ENCODE assay signal across 8 cellular contexts in the genomic region with DNA sequence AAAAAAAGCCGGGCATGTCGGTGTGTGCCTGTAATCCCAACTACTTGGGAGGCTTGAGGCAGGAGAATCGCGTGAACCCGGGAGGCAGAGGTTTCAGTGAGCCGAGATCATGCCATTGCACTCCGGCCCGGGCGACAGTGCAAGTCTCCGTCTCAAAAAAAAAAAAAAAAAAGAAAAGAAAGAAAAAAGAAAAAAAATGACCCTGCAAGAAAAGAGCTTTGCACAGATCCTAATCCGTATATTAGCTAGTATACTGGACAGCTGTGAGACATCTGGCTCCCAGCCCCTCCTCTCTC. TPM values are rescaled to one million over a fixed set of nuclear protein-coding genes. Genes with fewer than 3 reads are reported as not detected.
DNase-seq lines count a peak whose midpoint lies in the region; ATAC-seq and TF ChIP-seq lines count a peak whose summit lies in the region.
"Had no signal": no experiment of that assay in that cellular context is flagged by ENCODE, and none has a peak within 500 bp of the region (broad histone marks: within the 10 kb centered on the region; RNA-seq: fewer than 3 reads in every experiment).

No MANE protein-coding gene starts in this region.

- POLR2A ChIA-PET in HEK293 (lab: Yijun Ruan, JAX) (interaction anchor here (0.5 to 3.3 kb wide), 8 partner anchors 9 to 763 kb away, joined by 3 to 10 read pairs (median 6); a partner anchor contains a TSS), T-cell (lab: Charles Lee) (interaction anchor here (0.6 to 0.7 kb wide), 3 partner anchors 62 to 237 kb away, joined by 3 to 9 read pairs (median 7); a partner anchor contains a TSS)

- peaks cover 40% of the 10 kb centered on the region for H3K4me1 ChIP-seq in HEK293 (ENCODE audit: control insufficient read depth, insufficient read depth, low read length)
- peaks cover 0 to 45% (median 30%) of the 10 kb centered on the region in 3 donors for H3K4me1 ChIP-seq in gastroesophageal sphincter
- peaks cover 25 to 49% (median 42%) of the 10 kb centered on the region in 6 donors for H3K4me1 ChIP-seq in spleen
- H3K4me1 ChIP-seq in BE2C: peaks cover 3% of the 10 kb centered on the region; the same call in 1 of the 2 replicates

- no peak for TF ChIP-seq EP300 in gastroesophageal sphincter (IDR thresholded peaks at IDR 0.05)

- peaks cover 3% of the 10 kb centered on the region for H3K36me3 Mint-ChIP-seq in T-cell

- H3K4me3 ChIP-seq in HEK293 (ENCODE audit: low read depth, low read length) (no peak overlapping the region), gastroesophageal sphincter (peak overlapping the region in 1 of 2 donors; percentile 85), spleen (peak overlapping the region in 2 of 8 donors; percentile 89 to 93), BE2C (ENCODE audit: low read depth, low read length) (no peak overlapping the region)
- H3K4me3 ChIP-seq: body of pancreas had no signal

- intact Hi-C loops in spleen (cut with DNase I; ENCODE audit: low total_unique reads): no loop called here

- ATAC-seq in T-cell (replicated peaks in 1 of 4): no peak
- no peak for ATAC-seq in gastroesophageal sphincter
- no peak for ATAC-seq in HG03521 (IDR thresholded peaks at IDR 0.05; ENCODE audit: unreplicated experiment)

- H3K27ac Mint-ChIP-seq in T-cell: peak overlapping the region; percentile 93 to 99

- H3K9me3 ChIP-seq in HEK293 (ENCODE audit: control insufficient read depth, insufficient read depth, low read depth, low read length) (no peaks in the 10 kb centered on the region), gastroesophageal sphincter (no peaks in the 10 kb centered on the region), spleen (no peaks in the 10 kb centered on the region), BE2C (no peaks in the 10 kb centered on the region)
- H3K9me3 ChIP-seq: body of pancreas had no signal

- H3K36me3 ChIP-seq in HEK293 (ENCODE audit: control insufficient read depth in 2 of 2, insufficient read depth in 1 of 2, low read length in 2 of 2): peaks cover 20 to 22% of the 10 kb centered on the region in 2 experiments
- H3K36me3 ChIP-seq in gastroesophageal sphincter: peaks cover 0 to 8% of the 10 kb centered on the region in 2 donors
- H3K36me3 ChIP-seq in spleen: peaks cover 0 to 8% (median 0%) of the 10 kb centered on the region in 6 donors
- no peaks in the 10 kb centered on the region; the same call in 1 of the 2 replicates for H3K36me3 ChIP-seq in BE2C

- WGBS in gastroesophageal sphincter (ENCODE audit: low coverage in 1 of 2), 2 donors: 21 to 47% methylated on average over 6 to 8 of the region's 11 CpGs
- 76 to 93% (median 86%) methylated on average over 10 to 11 of the region's 11 CpGs for WGBS in spleen, 5 donors

- CTCF ChIA-PET in HEK293 (lab: Yijun Ruan, JAX): interaction anchor here (0.5 to 1.5 kb wide), 3 partner anchors 19 to 167 kb away, joined by 3 to 7 read pairs (median 3); no protein-coding TSS in a partner anchor
- CTCF ChIA-PET in T-cell (lab: Charles Lee): interaction anchor here (0.6 to 0.7 kb wide), 4 partner anchors 15 to 1079 kb away, joined by 3 to 8 read pairs (median 4); no protein-coding TSS in a partner anchor

- H3K27me3 ChIP-seq in gastroesophageal sphincter (no peaks in the 10 kb centered on the region), spleen (replicated peaks in 1 of 7) (no peaks in the 10 kb centered on the region), BE2C (no peaks in the 10 kb centered on the region)
- H3K27me3 ChIP-seq: body of pancreas had no signal

- H3K4me3 Mint-ChIP-seq in T-cell: peak overlapping the region; percentile 45 to 85 (median 73)

- TF ChIP-seq POLR2A in gastroesophageal sphincter (IDR thresholded peaks at IDR 0.05) (no peak), spleen (IDR thresholded peaks at IDR 0.05) (no peak)

- DNase-seq in T-cell: no peak
- no peak for DNase-seq in spleen
- DNase-seq in BE2C: no peak
- DNase-seq in GM20000 (ENCODE audit: low spot score): no peak
- DNase-seq: body of pancreas had no signal

- no peak for TF ChIP-seq CTCF in HEK293 (tag by site-specific recombination; IDR thresholded peaks at IDR 0.05)
- TF ChIP-seq CTCF in gastroesophageal sphincter (IDR thresholded peaks at IDR 0.05): no peak
- no peak for TF ChIP-seq CTCF in spleen (IDR thresholded peaks at IDR 0.05 in 8 of 11, conservative IDR thresholded peaks at IDR 0.05 in 3 of 11)
- no peak for TF ChIP-seq CTCF in BE2C (IDR thresholded peaks at IDR 0.05; ENCODE audit: low read depth, low read length)
- no peak for TF ChIP-seq CTCF in GM20000 (IDR thresholded peaks at IDR 0.05; ENCODE audit: extremely low read depth, missing control alignments)

- H3K4me1 Mint-ChIP-seq in T-cell: peaks cover 42 to 47% (median 46%) of the 10 kb centered on the region in 3 donors

- no peaks in the 10 kb centered on the region for H3K9me3 Mint-ChIP-seq in T-cell

- H3K27me3 Mint-ChIP-seq in T-cell: no peaks in the 10 kb centered on the region

- H3K27ac ChIP-seq in HEK293 (ENCODE audit: extremely low read depth, low read depth, low read length) (peak overlapping the region; percentile 99), gastroesophageal sphincter (peak overlapping the region in 3 of 4 donors; percentile 48 to 97 (median 90)), spleen (peak overlapping the region; percentile 35 to 99 (median 98))

TF ChIP-seq in HEK293, 187 proteins besides CTCF, POLR2A, EP300 and RAD21:
- TF ChIP-seq, protein P1, sequence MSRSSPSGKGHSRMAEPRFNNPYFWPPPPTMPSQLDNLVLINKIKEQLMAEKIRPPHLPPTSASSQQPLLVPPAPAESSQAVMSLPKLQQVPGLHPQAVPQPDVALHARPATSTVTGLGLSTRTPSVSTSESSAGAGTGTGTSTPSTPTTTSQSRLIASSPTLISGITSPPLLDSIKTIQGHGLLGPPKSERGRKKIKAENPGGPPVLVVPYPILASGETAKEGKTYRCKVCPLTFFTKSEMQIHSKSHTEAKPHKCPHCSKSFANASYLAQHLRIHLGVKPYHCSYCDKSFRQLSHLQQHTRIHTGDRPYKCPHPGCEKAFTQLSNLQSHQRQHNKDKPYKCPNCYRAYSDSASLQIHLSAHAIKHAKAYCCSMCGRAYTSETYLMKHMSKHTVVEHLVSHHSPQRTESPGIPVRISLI (tag by site-specific recombination; IDR thresholded peaks at IDR 0.05): peak; percentile 97
- peak; percentile 31; the same call in 1 of the 2 replicates for TF ChIP-seq PRDM1 (tag by site-specific recombination; IDR thresholded peaks at IDR 0.05)
- 0 out of 2 replicates have a peak, but pooled peaks have one; percentile 33 for TF ChIP-seq ZNF391 (tag by site-specific recombination; IDR thresholded peaks at IDR 0.05; ENCODE audit: borderline replicate concordance, low read depth)
- TF ChIP-seq ZNF664 (tag by site-specific recombination; IDR thresholded peaks at IDR 0.05): no peak
- 0 out of 2 replicates have a peak, but pooled peaks have one; percentile 10 for TF ChIP-seq ZSCAN23 (tag by site-specific recombination; IDR thresholded peaks at IDR 0.05)
- TF ChIP-seq ZNF341 (tag by site-specific recombination; IDR thresholded peaks at IDR 0.05; ENCODE audit: low read depth): no peak
- TF ChIP-seq ZNF24 (tag by site-specific recombination; IDR thresholded peaks at IDR 0.05): no peak
- TF ChIP-seq ZNF335 (tag by site-specific recombination; conservative IDR thresholded peaks at IDR 0.05): peak; percentile 36; the same call in 1 of the 2 replicates

RNA-seq across cellular contexts. Expression of a gene that starts 1.0 kb away (rescaled TPM):
- total RNA-seq in T-cell (100 to 1,000 TPM; 169 to 218 (median 172) TPM), gastroesophageal sphincter (10 to 100 TPM; 64.2 to 88.9 (median 72.8) TPM), spleen (100 to 1,000 TPM in 4 of 7 donors, 10 to 100 TPM in 3; 95.1 to 134 (median 112) TPM)
- 10 to 100 TPM; 28.8 to 75.7 (median 37.1) TPM for polyA plus RNA-seq in spleen
- 226 TPM for polyA plus RNA-seq in BE2C (2012; ENCODE audit: insufficient read depth, insufficient read length, low read depth)

RNA-seq across cellular contexts. Expression of a gene that starts 59.7 kb away (rescaled TPM):
- 1 to 10 TPM in 4 of 5 donors, under 1 TPM in 1; 0.82 to 2.3 (median 1.2) TPM for total RNA-seq in T-cell
- under 1 TPM in 1 of 4 donors, not detected in 3; 0.13 TPM for total RNA-seq in gastroesophageal sphincter
- under 1 TPM in 2 of 7 donors, not detected in 5; 0.43 to 0.47 TPM for total RNA-seq in spleen
- polyA plus RNA-seq in spleen: under 1 TPM; 0.18 to 0.43 (median 0.26) TPM
- 1.4 TPM for polyA plus RNA-seq in BE2C (2012; ENCODE audit: insufficient read depth, insufficient read length, low read depth)
- total RNA-seq: body of pancreas had no signal
